Comparison of ENCODE assay signal across 35 cellular contexts in the genomic region with DNA sequence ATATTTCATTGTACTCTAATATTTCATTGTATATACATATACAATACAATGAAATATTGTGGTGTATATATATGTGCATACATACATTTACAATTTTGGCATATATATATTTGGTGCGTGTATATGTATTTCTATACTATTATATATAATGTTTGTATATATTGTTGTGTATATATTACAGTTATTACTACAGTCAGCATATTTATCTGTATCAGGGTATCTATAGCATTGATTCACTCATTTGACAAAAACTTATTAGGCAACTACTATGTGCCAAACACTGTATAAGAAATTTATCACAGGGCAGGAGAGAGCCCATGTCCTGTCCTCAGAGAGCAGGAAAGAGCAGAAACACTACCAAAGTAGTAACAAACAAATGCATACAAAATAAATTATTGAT.
"Had no signal": no experiment of that assay in that cellular context is flagged by ENCODE, and none has a peak within 500 bp of the region (broad histone marks: within the 10 kb centered on the region; RNA-seq: fewer than 3 reads in every experiment).

No MANE protein-coding gene starts in this region.

- DNase-seq: Karpas-422, Kasumi-1, MG63, MM.1S, MV-4-11, NCI-H1048, NCI-H1092, NCI-H1092 treated with DMSO at 0.1 percent for 48 hours, NCI-H1105, NCI-H1105 treated with DMSO at 0.1 percent for 48 hours, NCI-H1417, NCI-H1417 treated with DMSO at 0.1 percent for 48 hours, NCI-H1436, NCI-H1436 treated with DMSO at 0.1 percent for 48 hours, NCI-H146, NCI-H1694, NCI-H1694 treated with DMSO at 0.1 percent for 48 hours, NCI-H187, NCI-H187 treated with DMSO at 0.1 percent for 48 hours, NCI-H1930, NCI-H2029, NCI-H2029 treated with DMSO at 0.1 percent for 48 hours, NCI-H2081, NCI-H2081 treated with DMSO at 0.1 percent for 48 hours, NCI-H2107, NCI-H2171, NCI-H2171 treated with DMSO at 0.1 percent for 48 hours, NCI-H2227 treated with DMSO at 0.1 percent for 48 hours, NCI-H226, NCI-H345, NCI-H446, NCI-H446 treated with DMSO at 0.1 percent for 48 hours, NCI-H510A, NCI-H510A treated with DMSO at 0.1 percent for 48 hours, NCI-H524 had no signal

- H3K4me3 ChIP-seq: MG63 had no signal

- H3K27me3 ChIP-seq: MG63 had no signal

- H3K36me3 ChIP-seq: MG63 had no signal

- H3K9me3 ChIP-seq: MG63 had no signal
